ENCODE assay signal across 19 cellular contexts in the genomic region with DNA sequence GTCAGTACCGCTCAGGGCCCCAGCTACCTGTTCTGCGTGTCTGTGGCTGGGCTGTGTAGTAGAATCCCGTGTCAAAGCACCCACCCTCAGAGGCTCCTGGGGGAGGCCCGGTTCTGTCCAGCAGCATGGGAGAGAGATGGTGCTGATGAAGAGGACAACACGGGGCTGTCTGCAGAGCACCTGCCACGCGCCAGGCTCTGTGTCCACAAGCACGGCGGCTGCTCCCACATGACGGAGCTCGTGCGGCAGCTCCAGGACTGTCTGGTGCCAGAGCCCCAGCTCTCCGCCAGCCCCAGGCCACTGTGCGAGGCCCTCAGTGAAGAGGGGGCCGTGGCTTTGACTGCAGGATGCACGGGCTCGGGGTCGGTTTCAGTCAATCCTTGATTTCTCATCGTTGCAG. TPM values are rescaled to one million over a fixed set of nuclear protein-coding genes. Genes with fewer than 3 reads are reported as not detected.
DNase-seq lines count a peak whose midpoint lies in the region; ATAC-seq, FAIRE-seq and TF ChIP-seq lines count a peak whose summit lies in the region.
"Had no signal": no experiment of that assay in that cellular context is flagged by ENCODE, and none has a peak within 500 bp of the region (broad histone marks: within the 10 kb centered on the region; RNA-seq: fewer than 3 reads in every experiment).

No MANE protein-coding gene starts in this region.

- peaks cover 3% of the 10 kb centered on the region for H3K27me3 Mint-ChIP-seq in activated CD4-positive, alpha-beta T cell treated with anti-CD3 and anti-CD28 coated beads, Interleukin-2, amount 10 ng/mL, durations not matched to agents 7 days and 5 days

- 92% methylated on average over 19 of the region's 19 CpGs for WGBS in right cardiac atrium

- H3K27me3 ChIP-seq in Panc1 (ENCODE audit: control insufficient read depth, insufficient read depth, low read length) = no peaks in the 10 kb centered on the region
- no peaks in the 10 kb centered on the region for H3K27me3 ChIP-seq in right cardiac atrium (ENCODE audit: control insufficient read depth, insufficient read depth)

- in situ Hi-C loops in Panc1 (cut with HindIII; ENCODE audit: low pct_unique_long_range_greater_than_20kb, low sequenced_read_pairs) = no loop called here

- no peak overlapping the region for H3K9ac ChIP-seq in kidney (ENCODE audit: low read length in 2 of 2)

- no peak overlapping the region for H3K27ac ChIP-seq in Panc1 (ENCODE audit: low read length)
- H3K27ac ChIP-seq in right cardiac atrium (ENCODE audit: low read length) = no peak overlapping the region
- H3K27ac ChIP-seq in kidney (ENCODE audit: low read depth in 2 of 2, low read length in 2 of 2) = no peak overlapping the region
- H3K27ac ChIP-seq: 22Rv1 had no signal

- peak; percentile 32; the same call in 1 of the 2 replicates for ATAC-seq in Panc1
- ATAC-seq in esophagus mucosa = peak; percentile 10
- no peak for ATAC-seq in sciatic nerve
- no peak for ATAC-seq in right cardiac atrium

- no TSS peak for BruUV-seq in Panc1 (replicated peaks; lab: Mats Ljungman, UMichigan)

- POLR2A ChIA-PET in Panc1 (lab: Charles Lee) = interaction anchor here (0.6 kb wide), 1 partner anchor 269 kb away, joined by 3 read pairs; no protein-coding TSS in a partner anchor
- POLR2A ChIA-PET in activated CD4-positive, alpha-beta T cell treated with anti-CD3 and anti-CD28 coated beads, Interleukin-2, amount 10 ng/mL, durations not matched to agents 7 days and 5 days (lab: Charles Lee) = no interaction called here

- CTCF ChIA-PET in Panc1 (lab: Charles Lee) = no interaction called here
- CTCF ChIA-PET in activated CD4-positive, alpha-beta T cell treated with anti-CD3 and anti-CD28 coated beads, Interleukin-2, amount 10 ng/mL, durations not matched to agents 7 days and 5 days (lab: Charles Lee) = no interaction called here

- H3K4me3 Mint-ChIP-seq in activated CD4-positive, alpha-beta T cell treated with anti-CD3 and anti-CD28 coated beads, Interleukin-2, amount 10 ng/mL, durations not matched to agents 7 days and 5 days = no peak overlapping the region

- TF ChIP-seq CTCF in Panc1 (IDR thresholded peaks at IDR 0.05) (no peak), kidney (IDR thresholded peaks at IDR 0.05; ENCODE audit: borderline replicate concordance, extremely low read depth, insufficient read depth) (no peak)

- H3K36me3 ChIP-seq in Panc1 (ENCODE audit: control insufficient read depth, insufficient read depth, low read length) = no peaks in the 10 kb centered on the region
- no peaks in the 10 kb centered on the region for H3K36me3 ChIP-seq in kidney (ENCODE audit: control insufficient read depth in 1 of 2, insufficient read depth in 2 of 2, low read length in 2 of 2)

- FAIRE-seq in kidney (lab: Jason Lieb, UNC) = no peak

- H3K4me1 ChIP-seq in Panc1 (ENCODE audit: control insufficient read depth, insufficient read depth, low read length) = peaks cover 7% of the 10 kb centered on the region
- H3K4me1 ChIP-seq in right cardiac atrium (ENCODE audit: control insufficient read depth, insufficient read depth, low read length) = no peaks in the 10 kb centered on the region
- peaks cover 0 to 7% of the 10 kb centered on the region in 2 donors for H3K4me1 ChIP-seq in kidney (ENCODE audit: control insufficient read depth in 1 of 2, insufficient read depth in 1 of 2, low read depth in 1 of 2, low read length in 2 of 2)

- no peak overlapping the region for H3K27ac Mint-ChIP-seq in activated CD4-positive, alpha-beta T cell treated with anti-CD3 and anti-CD28 coated beads, Interleukin-2, amount 10 ng/mL, durations not matched to agents 7 days and 5 days

- H3K9me3 ChIP-seq in Panc1 (ENCODE audit: control insufficient read depth, insufficient read depth, low read depth, low read length) (no peaks in the 10 kb centered on the region), right cardiac atrium (ENCODE audit: control insufficient read depth, low read length) (no peaks in the 10 kb centered on the region), kidney (ENCODE audit: control insufficient read depth in 1 of 2, low read length in 2 of 2) (peaks cover 0 to 2% of the 10 kb centered on the region in 2 donors)

- H3K4me3 ChIP-seq in Panc1 (ENCODE audit: low read depth in 2 of 2, low read length in 2 of 2) (no peak overlapping the region), right cardiac atrium (ENCODE audit: low read length) (no peak overlapping the region), kidney (ENCODE audit: low read length in 2 of 2) (no peak overlapping the region)

- H3K9me3 Mint-ChIP-seq in activated CD4-positive, alpha-beta T cell treated with anti-CD3 and anti-CD28 coated beads, Interleukin-2, amount 10 ng/mL, durations not matched to agents 7 days and 5 days = no peaks in the 10 kb centered on the region

- H3K36me3 Mint-ChIP-seq in activated CD4-positive, alpha-beta T cell treated with anti-CD3 and anti-CD28 coated beads, Interleukin-2, amount 10 ng/mL, durations not matched to agents 7 days and 5 days (ENCODE audit: low read depth) = no peaks in the 10 kb centered on the region

- intact Hi-C loops in Panc1 (cut with micrococcal nuclease; ENCODE audit: unreplicated experiment) = no loop called here
- intact Hi-C loops in sciatic nerve (cut with DNase I) = no loop called here
- intact Hi-C loops in right cardiac atrium (cut with DNase I) = loop anchor here in 1 of 4 donors (10.0 kb wide), 1 partner anchor 239 kb away; no protein-coding TSS in a partner anchor
- intact Hi-C loops in kidney (cut with DNase I) = no loop called here

- DNase-seq in DMS153 (lab: John Stamatoyannopoulos, UW) (peak; percentile 11), DMS153 treated with DMSO at 0.1 percent for 48 hours (lab: John Stamatoyannopoulos, UW; ENCODE audit: unreplicated experiment) (no peak), Panc1 (ENCODE audit: low read depth, low spot score) (no peak), sciatic nerve (ENCODE audit: low spot score) (peak; percentile 42), right cardiac atrium (no peak), kidney (no peak)
- no peak for DNase-seq in activated CD4-positive, alpha-beta T cell treated with anti-CD3 and anti-CD28 coated beads, Interleukin-2, amount 10 ng/mL, durations not matched to agents 7 days and 5 days
- DNase-seq: C1 segment of cervical spinal cord, COR-L47, DND-41, GF-D8, KG1, NCI-H1092, NCI-H1694, SHP77 had no signal

- H3K4me1 Mint-ChIP-seq in activated CD4-positive, alpha-beta T cell treated with anti-CD3 and anti-CD28 coated beads, Interleukin-2, amount 10 ng/mL, durations not matched to agents 7 days and 5 days = no peaks in the 10 kb centered on the region

RNA-seq across cellular contexts. Expression of a gene that starts 42.0 kb away (rescaled TPM):
- total RNA-seq in Panc1 (2021; ENCODE audit: unreplicated experiment) (not detected), esophagus mucosa (0.08 TPM), sciatic nerve (not detected), right cardiac atrium (1 to 10 TPM in 3 of 4 donors, under 1 TPM in 1; 0.29 to 4.6 (median 1.3) TPM), kidney (0.22 TPM)
- polyA plus RNA-seq in Panc1 (2012; ENCODE audit: insufficient read length) = 1.0 TPM
- polyA plus RNA-seq in right cardiac atrium (2.2 TPM), kidney (ENCODE audit: insufficient read depth, low read depth, low replicate concordance) (0.09 TPM)
- not detected for total RNA-seq in activated CD4-positive, alpha-beta T cell treated with anti-CD3 and anti-CD28 coated beads, Interleukin-2, amount 10 ng/mL, durations not matched to agents 7 days and 5 days
- total RNA-seq: M059J had no signal

RNA-seq across cellular contexts. Expression of a gene that starts 48.3 kb away (rescaled TPM):
- total RNA-seq in Panc1 (2021; ENCODE audit: unreplicated experiment) (77.4 TPM), esophagus mucosa (35.8 TPM), sciatic nerve (78.0 TPM), right cardiac atrium (10 to 100 TPM; 57.0 to 69.8 (median 64.7) TPM), kidney (86.0 TPM)
- 69.4 TPM for polyA plus RNA-seq in Panc1 (2012; ENCODE audit: insufficient read length)
- polyA plus RNA-seq in right cardiac atrium (39.6 TPM), kidney (ENCODE audit: insufficient read depth, low read depth, low replicate concordance) (39.4 TPM)
- total RNA-seq in activated CD4-positive, alpha-beta T cell treated with anti-CD3 and anti-CD28 coated beads, Interleukin-2, amount 10 ng/mL, durations not matched to agents 7 days and 5 days = 100 to 1,000 TPM in 1 of 2 experiments, 10 to 100 TPM in 1; 95.8 to 103 TPM

RNA-seq across cellular contexts. Expression of a gene that starts 56.4 kb away (rescaled TPM):
- total RNA-seq in Panc1 (2021; ENCODE audit: unreplicated experiment) (not detected), esophagus mucosa (not detected), sciatic nerve (not detected), right cardiac atrium (not detected), kidney (not detected)
- not detected for polyA plus RNA-seq in Panc1 (2012; ENCODE audit: insufficient read length)
- polyA plus RNA-seq in right cardiac atrium (not detected), kidney (ENCODE audit: insufficient read depth, low read depth, low replicate concordance) (not detected)
- not detected for total RNA-seq in activated CD4-positive, alpha-beta T cell treated with anti-CD3 and anti-CD28 coated beads, Interleukin-2, amount 10 ng/mL, durations not matched to agents 7 days and 5 days
- total RNA-seq: H4, M059J had no signal

Comparison
In these comparisons a context has a peak if more than half of its experiments do, and no peak if none do; other contexts are left out.
1. DNase-seq: peak in DMS153 (single experiment) and sciatic nerve (single experiment); none in DMS153 treated with DMSO at 0.1 percent for 48 hours (single experiment), Panc1 (single experiment), right cardiac atrium (0 of 3), kidney (single experiment) and activated CD4-positive, alpha-beta T cell treated with anti-CD3 and anti-CD28 coated beads, Interleukin-2, amount 10 ng/mL, durations not matched to agents 7 days and 5 days (single experiment).
2. ATAC-seq: peak in Panc1 (single experiment) and esophagus mucosa (single experiment); none in sciatic nerve (single experiment) and right cardiac atrium (0 of 2).